1 cellular context compared by ENCODE assay signal in genomic region chr2:30465171-30465545, GRCh38.
TF ChIP-seq lines count a peak whose summit lies in the region.

No MANE protein-coding gene starts in this region.

TF ChIP-seq in K562, 482 proteins besides CTCF, POLR2A, EP300 and RAD21:
- TF ChIP-seq RCOR1 (IDR thresholded peaks at IDR 0.05; ENCODE audit: borderline replicate concordance in 1 of 2, low read depth in 2 of 2, low read length in 2 of 2): peak in 1 of 2 experiments; percentile 51; a peak in 1 of 4 replicates
- TF ChIP-seq CBFA2T2 (conservative IDR thresholded peaks at IDR 0.05): peak; percentile 29; the same call in 1 of the 2 replicates
- TF ChIP-seq CBFA2T3 (IDR thresholded peaks at IDR 0.05): peak; percentile 60
- no peak for TF ChIP-seq SREBF1 (IDR thresholded peaks at IDR 0.05; ENCODE audit: borderline replicate concordance, low read depth, low read length)
- 0 out of 4 replicates have a peak, but pooled peaks of 1 of the 2 experiments have one; percentile 17 for TF ChIP-seq FOXK2 (conservative IDR thresholded peaks at IDR 0.05 in 1 of 2, IDR thresholded peaks at IDR 0.05 in 1 of 2; ENCODE audit: low read depth in 2 of 2)
- TF ChIP-seq NR4A1 (CRISPR knock-in tag; IDR thresholded peaks at IDR 0.05): no peak
- no peak for TF ChIP-seq NR4A1 (tag; IDR thresholded peaks at IDR 0.05)
- peak; percentile 48; the same call in 1 of the 2 replicates for TF ChIP-seq FOXM1 (IDR thresholded peaks at IDR 0.05; ENCODE audit: low read depth)
- no peak for TF ChIP-seq FOXM1 (CRISPR knock-in tag; IDR thresholded peaks at IDR 0.05; ENCODE audit: low read depth)
- TF ChIP-seq ATF2 (CRISPR knock-in tag; IDR thresholded peaks at IDR 0.05): no peak
- TF ChIP-seq MYBL2 (IDR thresholded peaks at IDR 0.05; ENCODE audit: low read depth): peak; percentile 51
- no peak for TF ChIP-seq MYBL2 (CRISPR knock-in tag; IDR thresholded peaks at IDR 0.05; ENCODE audit: borderline replicate concordance)
- no peak for TF ChIP-seq NCOR1 (IDR thresholded peaks at IDR 0.05)
- no peak for TF ChIP-seq HOMEZ (CRISPR knock-in tag; IDR thresholded peaks at IDR 0.05)
- TF ChIP-seq TEAD4 (IDR thresholded peaks at IDR 0.05; ENCODE audit: low read length): 0 out of 2 replicates have a peak, but pooled peaks have one; percentile 13
- no peak for TF ChIP-seq TEAD4 (CRISPR knock-in tag; IDR thresholded peaks at IDR 0.05; ENCODE audit: borderline replicate concordance)
- TF ChIP-seq ARID3A (IDR thresholded peaks at IDR 0.05; ENCODE audit: borderline replicate concordance, low read depth, low read length): no peak
- TF ChIP-seq ZNF121 (CRISPR knock-in tag; conservative IDR thresholded peaks at IDR 0.05): no peak
- no peak for TF ChIP-seq MECOM (CRISPR knock-in tag; IDR thresholded peaks at IDR 0.05)
